In the genomic region with DNA sequence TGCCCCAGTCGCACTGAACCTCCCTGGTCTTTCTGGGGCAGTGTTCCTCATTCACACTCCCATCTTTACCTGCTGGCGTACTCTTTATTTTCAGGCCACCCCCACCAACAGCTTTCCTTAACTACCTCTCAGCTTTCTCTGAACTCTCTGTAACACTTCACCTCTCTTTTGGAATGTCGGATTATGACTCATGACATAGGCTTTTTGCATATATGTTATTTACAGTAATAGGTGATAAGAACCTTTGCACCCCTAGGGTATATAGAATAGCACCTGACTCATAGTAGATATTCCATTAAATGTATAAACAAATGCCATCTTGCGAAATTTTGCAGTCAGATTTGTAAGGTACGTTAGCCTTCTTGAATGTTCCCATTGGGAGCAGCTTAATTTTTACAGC, we compare ENCODE assay signal across 25 cellular contexts. TPM values are rescaled to one million over a fixed set of nuclear protein-coding genes. Genes with fewer than 3 reads are reported as not detected.
DNase-seq lines count a peak whose midpoint lies in the region; ATAC-seq and TF ChIP-seq lines count a peak whose summit lies in the region.
"Had no signal": no experiment of that assay in that cellular context is flagged by ENCODE, and none has a peak within 500 bp of the region (broad histone marks: within the 10 kb centered on the region; RNA-seq: fewer than 3 reads in every experiment).

No MANE protein-coding gene starts in this region.

- intact Hi-C loops in dorsolateral prefrontal cortex (cut with DNase I) = no loop called here
- intact Hi-C loops in prostate gland (cut with DNase I) = no loop called here

- no peak overlapping the region for H3K27ac Mint-ChIP-seq in glutamatergic neuron (ENCODE audit: unreplicated experiment)
- H3K27ac Mint-ChIP-seq: activated B cell treated with CpG ODN at 0.5 μM for 24 hours; activated CD4-positive, alpha-beta memory T cell treated with anti-CD3 and anti-CD28 coated beads for 36 hours; CD8-positive, alpha-beta memory T cell; mesothelial cell of epicardium; stimulated activated memory B cell treated with anti-CD40 and anti-IgM and Interleukin-4, amounts not matched to agents 10 μg/mL and 1 μg/mL and 100 μg/mL, for 72 hours had no signal

- H3K27me3 Mint-ChIP-seq in glutamatergic neuron (ENCODE audit: unreplicated experiment) = no peaks in the 10 kb centered on the region
- H3K27me3 Mint-ChIP-seq: activated B cell treated with CpG ODN at 0.5 μM for 24 hours; stimulated activated memory B cell treated with anti-CD40 and anti-IgM and Interleukin-4, amounts not matched to agents 10 μg/mL and 1 μg/mL and 100 μg/mL, for 72 hours had no signal

- TF ChIP-seq POLR2A in prostate gland (IDR thresholded peaks at IDR 0.05) = no peak

- 79% methylated on average over 5 of the region's 5 CpGs for WGBS in prostate gland

- H3K4me3 ChIP-seq in epithelial cell of esophagus (ENCODE audit: low read length) = no peak overlapping the region
- no peak overlapping the region for H3K4me3 ChIP-seq in mucosa of rectum (ENCODE audit: low read length in 2 of 2)
- no peak overlapping the region for H3K4me3 ChIP-seq in dorsolateral prefrontal cortex
- H3K4me3 ChIP-seq in prostate gland = no peak overlapping the region
- H3K4me3 ChIP-seq: adrenal gland, gastrocnemius medialis, SK-N-MC, thoracic aorta had no signal

- TF ChIP-seq CTCF in epithelial cell of esophagus (IDR thresholded peaks at IDR 0.05; ENCODE audit: insufficient read depth, low read depth, low read length, missing control alignments) = no peak
- TF ChIP-seq CTCF in glutamatergic neuron (IDR thresholded peaks at IDR 0.05; ENCODE audit: partially characterized antibody, unreplicated experiment) = no peak
- no peak for TF ChIP-seq CTCF in dorsolateral prefrontal cortex (IDR thresholded peaks at IDR 0.05 in 54 of 56, conservative IDR thresholded peaks at IDR 0.05 in 2 of 56; ENCODE audit: low read depth in 1 of 56, partially characterized antibody in 56 of 56)
- TF ChIP-seq CTCF in prostate gland (IDR thresholded peaks at IDR 0.05) = no peak

- no peaks in the 10 kb centered on the region for H3K27me3 ChIP-seq in mucosa of rectum (ENCODE audit: control insufficient read depth in 2 of 2, insufficient read depth in 2 of 2, low read length in 2 of 2)
- H3K27me3 ChIP-seq in dorsolateral prefrontal cortex = peaks cover 0 to 5% (median 0%) of the 10 kb centered on the region in 45 donors
- H3K27me3 ChIP-seq in prostate gland (replicated peaks; ENCODE audit: insufficient read depth) = no peaks in the 10 kb centered on the region
- H3K27me3 ChIP-seq: gastrocnemius medialis had no signal

- H3K36me3 ChIP-seq in mucosa of rectum (ENCODE audit: control insufficient read depth in 2 of 2, insufficient read depth in 2 of 2, low read length in 2 of 2) (no peaks in the 10 kb centered on the region), prostate gland (no peaks in the 10 kb centered on the region)
- H3K36me3 ChIP-seq: adrenal gland, gastrocnemius medialis, thoracic aorta had no signal

- H3K4me3 Mint-ChIP-seq in glutamatergic neuron (ENCODE audit: unreplicated experiment) = no peak overlapping the region
- H3K4me3 Mint-ChIP-seq: activated B cell treated with CpG ODN at 0.5 μM for 24 hours; activated CD4-positive, alpha-beta memory T cell treated with anti-CD3 and anti-CD28 coated beads for 36 hours; CD8-positive, alpha-beta memory T cell; mesothelial cell of epicardium; nephron; stimulated activated memory B cell treated with anti-CD40 and anti-IgM and Interleukin-4, amounts not matched to agents 10 μg/mL and 1 μg/mL and 100 μg/mL, for 72 hours had no signal

- no peaks in the 10 kb centered on the region for H3K9me3 Mint-ChIP-seq in glutamatergic neuron (ENCODE audit: unreplicated experiment)
- H3K9me3 Mint-ChIP-seq: activated B cell treated with CpG ODN at 0.5 μM for 24 hours; activated CD4-positive, alpha-beta memory T cell treated with anti-CD3 and anti-CD28 coated beads for 36 hours; CD8-positive, alpha-beta memory T cell; mesothelial cell of epicardium; nephron; stimulated activated memory B cell treated with anti-CD40 and anti-IgM and Interleukin-4, amounts not matched to agents 10 μg/mL and 1 μg/mL and 100 μg/mL, for 72 hours had no signal

- ATAC-seq in HG03521 (IDR thresholded peaks at IDR 0.05; ENCODE audit: unreplicated experiment) = no peak
- ATAC-seq: gastrocnemius medialis; left lobe of liver; stimulated activated memory B cell treated with anti-CD40 and anti-IgM and Interleukin-4, amounts not matched to agents 10 μg/mL and 1 μg/mL and 100 μg/mL, for 72 hours had no signal

- H3K4me1 Mint-ChIP-seq in glutamatergic neuron (ENCODE audit: low read depth, unreplicated experiment) = no peaks in the 10 kb centered on the region
- H3K4me1 Mint-ChIP-seq: CD8-positive, alpha-beta memory T cell; nephron had no signal

- no peaks in the 10 kb centered on the region for H3K9me3 ChIP-seq in mucosa of rectum (ENCODE audit: control insufficient read depth in 2 of 2, low read length in 2 of 2)
- H3K9me3 ChIP-seq in prostate gland = no peaks in the 10 kb centered on the region
- H3K9me3 ChIP-seq: adrenal gland, gastrocnemius medialis, thoracic aorta had no signal

- H3K4me1 ChIP-seq in mucosa of rectum (ENCODE audit: control insufficient read depth in 2 of 2, insufficient read depth in 2 of 2, low read length in 2 of 2) = peaks cover 2 to 3% of the 10 kb centered on the region in 2 donors
- no peaks in the 10 kb centered on the region for H3K4me1 ChIP-seq in prostate gland (replicated peaks)
- H3K4me1 ChIP-seq: adrenal gland, gastrocnemius medialis, parathyroid adenoma had no signal

- no peak overlapping the region for H3K9ac ChIP-seq in mucosa of rectum (ENCODE audit: low read depth in 1 of 2, low read length in 2 of 2)
- H3K9ac ChIP-seq: parathyroid adenoma had no signal

- no peaks in the 10 kb centered on the region for H3K36me3 Mint-ChIP-seq in glutamatergic neuron (ENCODE audit: unreplicated experiment)
- H3K36me3 Mint-ChIP-seq: activated CD4-positive, alpha-beta memory T cell treated with anti-CD3 and anti-CD28 coated beads for 36 hours; mesothelial cell of epicardium; stimulated activated memory B cell treated with anti-CD40 and anti-IgM and Interleukin-4, amounts not matched to agents 10 μg/mL and 1 μg/mL and 100 μg/mL, for 72 hours had no signal

- H3K27ac ChIP-seq in mucosa of rectum (ENCODE audit: low read depth in 2 of 2, low read length in 2 of 2) = peak overlapping the region; percentile 40 to 48
- H3K27ac ChIP-seq in dorsolateral prefrontal cortex = no peak overlapping the region
- no peak overlapping the region for H3K27ac ChIP-seq in prostate gland
- H3K27ac ChIP-seq: adrenal gland, gastrocnemius medialis, parathyroid adenoma, SK-N-MC, thoracic aorta had no signal

- DNase-seq in Daoy (ENCODE audit: low read depth) (peak; percentile 34), M059J (ENCODE audit: low read depth) (peak; percentile 12), epithelial cell of esophagus (ENCODE audit: low read depth) (peak; percentile 94), glutamatergic neuron (no peak), dorsolateral prefrontal cortex (no peak), prostate gland (ENCODE audit: low spot score) (no peak)
- DNase-seq: activated B cell treated with CpG ODN at 0.5 μM for 24 hours; activated CD4-positive, alpha-beta memory T cell treated with anti-CD3 and anti-CD28 coated beads for 36 hours; activated gamma-delta T cell; adrenal gland; CD8-positive, alpha-beta memory T cell; dermis blood vessel endothelial cell; gastrocnemius medialis; KG1; NCI-H1930; NCI-H345 had no signal

RNA-seq across cellular contexts. Expression of gene MIER3, which starts 52.9 kb away (rescaled TPM):
- 21.0 and 31.7 TPM in 2 replicates for total RNA-seq in Daoy (2014; rRNA removed; shearing (Covaris generic))
- total RNA-seq in M059J (2014; rRNA removed; shearing (Covaris generic)) = 49.3 and 92.7 TPM in 2 replicates
- total RNA-seq in glutamatergic neuron (ENCODE audit: unreplicated experiment) (41.3 TPM), dorsolateral prefrontal cortex (10 to 100 TPM; 13.7 to 33.5 (median 22.7) TPM), prostate gland (10 to 100 TPM; 35.8 to 40.6 TPM)

Comparison
In these comparisons a context has a peak if more than half of its experiments do, and no peak if none do; other contexts are left out.
1. DNase-seq: peak in Daoy (single experiment), M059J (single experiment) and epithelial cell of esophagus (single experiment); none in glutamatergic neuron (single experiment), dorsolateral prefrontal cortex (0 of 10) and prostate gland (single experiment).
2. H3K27ac ChIP-seq: peak in mucosa of rectum (2 of 2); none in dorsolateral prefrontal cortex (0 of 59) and prostate gland (0 of 2).